8 cellular contexts compared by ENCODE assay signal in genomic region chr3:194671900-194672808, GRCh38. TPM values are rescaled to one million over a fixed set of nuclear protein-coding genes. Genes with fewer than 3 reads are reported as not detected.
DNase-seq lines count a peak whose midpoint lies in the region; ATAC-seq and TF ChIP-seq lines count a peak whose summit lies in the region.

Gene LSG1 (minus strand): TSS chr3:194672191. CDS start chr3:194672162, 29 bp downstream.

- H3K27ac Mint-ChIP-seq in activated T-cell treated with anti-CD3 and anti-CD28 coated beads, Interleukin-2, amount 50 U/mL, for 24 hours = peak within 1 kb of the TSS; percentile 99

- peak; percentile 77 for ATAC-seq in GM21619 (IDR thresholded peaks at IDR 0.05; ENCODE audit: unreplicated experiment)

- H3K4me3 ChIP-seq in mucosa of rectum (ENCODE audit: low read length in 2 of 2) = peak within 1 kb of the TSS; percentile 93 to 100

- H3K36me3 ChIP-seq in mucosa of rectum (ENCODE audit: control insufficient read depth in 2 of 2, insufficient read depth in 2 of 2, low read length in 2 of 2) = peaks cover 7 to 9% of the 10 kb centered on the region in 2 donors

- peak within 1 kb of the TSS; percentile 83 to 86 for H3K27ac ChIP-seq in mucosa of rectum (ENCODE audit: low read depth in 2 of 2, low read length in 2 of 2)

- in situ Hi-C loops in KBM-7 (cut with MboI; ENCODE audit: low pct_unique_long_range_greater_than_20kb, low sequenced_read_pairs) = no loop called here

- peaks cover 72% of the 10 kb centered on the region for H3K4me1 Mint-ChIP-seq in activated T-cell treated with anti-CD3 and anti-CD28 coated beads, Interleukin-2, amount 50 U/mL, for 24 hours (ENCODE audit: low read depth)

- H3K4me3 Mint-ChIP-seq in activated T-cell treated with anti-CD3 and anti-CD28 coated beads, Interleukin-2, amount 50 U/mL, for 24 hours = peak within 1 kb of the TSS; percentile 94

- H3K9me3 Mint-ChIP-seq in activated T-cell treated with anti-CD3 and anti-CD28 coated beads, Interleukin-2, amount 50 U/mL, for 24 hours = no peaks in the 10 kb centered on the region

- H3K36me3 Mint-ChIP-seq in activated T-cell treated with anti-CD3 and anti-CD28 coated beads, Interleukin-2, amount 50 U/mL, for 24 hours (ENCODE audit: low read depth) = peaks cover 47% of the 10 kb centered on the region

- no peaks in the 10 kb centered on the region for H3K9me3 ChIP-seq in mucosa of rectum (ENCODE audit: control insufficient read depth in 2 of 2, low read length in 2 of 2)

- TF ChIP-seq POLR2A in erythroblast (IDR thresholded peaks at IDR 0.05; ENCODE audit: low read length) = peak; percentile 69

- H3K4me1 ChIP-seq in mucosa of rectum (ENCODE audit: control insufficient read depth in 2 of 2, insufficient read depth in 2 of 2, low read length in 2 of 2) = peaks cover 13 to 14% of the 10 kb centered on the region in 2 donors

- H3K9ac ChIP-seq in mucosa of rectum (ENCODE audit: low read depth in 1 of 2, low read length in 2 of 2) = peak within 1 kb of the TSS; percentile 78 to 83

- DNase-seq in DMS153 (lab: John Stamatoyannopoulos, UW) (peak; percentile 91), KBM-7 (peak; percentile 96), erythroblast (lab: John Stamatoyannopoulos, UW) (peak; percentile 98)
- DNase-seq in activated T-cell treated with anti-CD3 and anti-CD28 coated beads, Interleukin-2, amount 50 U/mL, for 24 hours = peak; percentile 90
- peak; percentile 93 for DNase-seq in stimulated activated CD8-positive, alpha-beta memory T cell treated with anti-CD3 and anti-CD28 coated beads, Interleukin-4, amount 100 ng/mL, for 48 hours

- H3K27me3 ChIP-seq in mucosa of rectum (ENCODE audit: control insufficient read depth in 2 of 2, insufficient read depth in 2 of 2, low read length in 2 of 2) = no peaks in the 10 kb centered on the region

- no peaks in the 10 kb centered on the region for H3K27me3 Mint-ChIP-seq in activated T-cell treated with anti-CD3 and anti-CD28 coated beads, Interleukin-2, amount 50 U/mL, for 24 hours

TF ChIP-seq in PFSK-1, 5 proteins besides CTCF, POLR2A, EP300 and RAD21:
- peak; percentile 49; the same call in 1 of the 2 replicates for TF ChIP-seq TAF1 (IDR thresholded peaks at IDR 0.05; ENCODE audit: borderline replicate concordance, insufficient read depth, low read length)
- 0 out of 2 replicates have a peak, but pooled peaks have one; percentile 76 for TF ChIP-seq SIN3A (IDR thresholded peaks at IDR 0.05; ENCODE audit: borderline replicate concordance, insufficient read depth, low read length)
- TF ChIP-seq, protein P1, sequence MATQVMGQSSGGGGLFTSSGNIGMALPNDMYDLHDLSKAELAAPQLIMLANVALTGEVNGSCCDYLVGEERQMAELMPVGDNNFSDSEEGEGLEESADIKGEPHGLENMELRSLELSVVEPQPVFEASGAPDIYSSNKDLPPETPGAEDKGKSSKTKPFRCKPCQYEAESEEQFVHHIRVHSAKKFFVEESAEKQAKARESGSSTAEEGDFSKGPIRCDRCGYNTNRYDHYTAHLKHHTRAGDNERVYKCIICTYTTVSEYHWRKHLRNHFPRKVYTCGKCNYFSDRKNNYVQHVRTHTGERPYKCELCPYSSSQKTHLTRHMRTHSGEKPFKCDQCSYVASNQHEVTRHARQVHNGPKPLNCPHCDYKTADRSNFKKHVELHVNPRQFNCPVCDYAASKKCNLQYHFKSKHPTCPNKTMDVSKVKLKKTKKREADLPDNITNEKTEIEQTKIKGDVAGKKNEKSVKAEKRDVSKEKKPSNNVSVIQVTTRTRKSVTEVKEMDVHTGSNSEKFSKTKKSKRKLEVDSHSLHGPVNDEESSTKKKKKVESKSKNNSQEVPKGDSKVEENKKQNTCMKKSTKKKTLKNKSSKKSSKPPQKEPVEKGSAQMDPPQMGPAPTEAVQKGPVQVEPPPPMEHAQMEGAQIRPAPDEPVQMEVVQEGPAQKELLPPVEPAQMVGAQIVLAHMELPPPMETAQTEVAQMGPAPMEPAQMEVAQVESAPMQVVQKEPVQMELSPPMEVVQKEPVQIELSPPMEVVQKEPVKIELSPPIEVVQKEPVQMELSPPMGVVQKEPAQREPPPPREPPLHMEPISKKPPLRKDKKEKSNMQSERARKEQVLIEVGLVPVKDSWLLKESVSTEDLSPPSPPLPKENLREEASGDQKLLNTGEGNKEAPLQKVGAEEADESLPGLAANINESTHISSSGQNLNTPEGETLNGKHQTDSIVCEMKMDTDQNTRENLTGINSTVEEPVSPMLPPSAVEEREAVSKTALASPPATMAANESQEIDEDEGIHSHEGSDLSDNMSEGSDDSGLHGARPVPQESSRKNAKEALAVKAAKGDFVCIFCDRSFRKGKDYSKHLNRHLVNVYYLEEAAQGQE (IDR thresholded peaks at IDR 0.05; ENCODE audit: insufficient read depth in 1 of 2, low read depth in 2 of 2, low read length in 2 of 2) = no peak
- TF ChIP-seq FOXP2 (optimal IDR thresholded peaks at IDR 0.05; ENCODE audit: borderline replicate concordance, extremely low read depth, extremely low read length, insufficient read depth) = peak; percentile 84
- peak; percentile 65; the same call in 1 of the 2 replicates for TF ChIP-seq POLR2AphosphoS5 (IDR thresholded peaks at IDR 0.05; ENCODE audit: low read depth, low read length)

RNA-seq across cellular contexts. Expression of gene LSG1, which starts in this region (rescaled TPM):
- 19.5 TPM for polyA plus RNA-seq in PFSK-1 (2012; ENCODE audit: insufficient read length, low read depth)

Comparison
In these comparisons a context has a peak if more than half of its experiments do, and no peak if none do; other contexts are left out.
1. Peak in every context shown above with its lines: DNase-seq, ATAC-seq, H3K4me3 ChIP-seq and H3K27ac ChIP-seq.